ENCODE assay signal across 1 cellular context in genomic region chr16:66740010-66740409, GRCh38.
TF ChIP-seq lines count a peak whose summit lies in the region.

No MANE protein-coding gene starts in this region.

TF ChIP-seq in H1, 55 proteins besides CTCF, POLR2A, EP300 and RAD21:
- no peak for TF ChIP-seq CBX5 (IDR thresholded peaks at IDR 0.05; ENCODE audit: low read depth, low read length)
- TF ChIP-seq SIN3A (conservative IDR thresholded peaks at IDR 0.05 in 1 of 2, IDR thresholded peaks at IDR 0.05 in 1 of 2; ENCODE audit: low read depth in 1 of 2, low read length in 2 of 2), result 0 out of 4 replicates have a peak, but pooled peaks of 1 of the 2 experiments have one; percentile 28
